Comparison of ENCODE assay signal across 28 cellular contexts in genomic region chr14:101173698-101174521, GRCh38.
A peak's percentile ranks its signal among the peaks of the same experiment; 100 is the strongest.
DNase-seq lines count a peak whose midpoint lies in the region; ATAC-seq and TF ChIP-seq lines count a peak whose summit lies in the region.
"Had no signal": no experiment of that assay in that cellular context is flagged by ENCODE, and none has a peak within 500 bp of the region (broad histone marks: within the 10 kb centered on the region; RNA-seq: fewer than 3 reads in every experiment).

No MANE protein-coding gene starts in this region.

- TF ChIP-seq CTCF in coronary artery (IDR thresholded peaks at IDR 0.05) = no peak

- H3K27ac ChIP-seq in coronary artery = no peak overlapping the region
- H3K27ac ChIP-seq: C4-2B, epithelial cell of prostate, neural progenitor cell, right lobe of liver, SK-N-MC, tibial nerve had no signal

- intact Hi-C loops in posterior vena cava (cut with DNase I) = no loop called here

- no peaks in the 10 kb centered on the region for H3K36me3 ChIP-seq in H7 (replicated peaks; ENCODE audit: control insufficient read depth, insufficient read depth, low read length)
- H3K36me3 ChIP-seq: MG63, neural progenitor cell, right lobe of liver, tibial nerve had no signal

- H3K4me3 ChIP-seq in H7 (ENCODE audit: insufficient read depth, low read depth, low read length) = no peak overlapping the region
- no peak overlapping the region for H3K4me3 ChIP-seq in coronary artery
- H3K4me3 ChIP-seq: MG63, neural progenitor cell, right lobe of liver, SK-N-MC, tibial nerve had no signal

- DNase-seq in DMS79 (lab: John Stamatoyannopoulos, UW) (peak; percentile 66), H7 (peak; percentile 26), coronary artery (ENCODE audit: low spot score) (peak; percentile 53), posterior vena cava (ENCODE audit: low spot score) (peak; percentile 68), germinal center (ENCODE audit: low spot score) (no peak), SK-N-DZ (ENCODE audit: low spot score) (no peak)
- DNase-seq: activated CD4-positive, alpha-beta T cell treated with anti-CD3 and anti-CD28 coated beads, Interleukin-2, amount 10 ng/mL, durations not matched to agents 7 days and 5 days; activated gamma-delta T cell treated with Interleukin-2 at 50 U/mL for 16 hours; activated naive CD8-positive, alpha-beta T cell treated with anti-CD3 and anti-CD28 coated beads, Interleukin-2, amount 10 ng/mL, durations not matched to agents 7 days and 5 days; activated T-cell treated with anti-CD3 and anti-CD28 coated beads, Interleukin-2, amount 50 U/mL, for 48 hours; aorta; Calu3; effector CD8-positive, alpha-beta T cell; hippocampal formation; KG1; left cardiac atrium; MG63; NCI-H1436 treated with DMSO at 0.1 percent for 48 hours; right lobe of liver; stimulated activated CD4-positive, alpha-beta T cell treated with anti-CD3 and anti-CD28 coated beads, Interleukin-4, amount 100 ng/mL, for 24 hours; T-helper 1 cell had no signal

- no peaks in the 10 kb centered on the region for H3K27me3 ChIP-seq in H7 (ENCODE audit: control insufficient read depth, insufficient read depth, low read length)
- H3K27me3 ChIP-seq: MG63, neural progenitor cell, right lobe of liver, tibial nerve had no signal

- no peak for ATAC-seq in GM18861 (IDR thresholded peaks at IDR 0.05; ENCODE audit: unreplicated experiment)
- ATAC-seq: left cardiac atrium, WTC11 had no signal

Comparison
In these comparisons a context has a peak if more than half of its experiments do, and no peak if none do; other contexts are left out.
1. DNase-seq: peak in DMS79 (single experiment), H7 (single experiment), coronary artery (single experiment) and posterior vena cava (single experiment); none in germinal center (single experiment) and SK-N-DZ (single experiment).